ENCODE assay signal across 22 cellular contexts in the genomic region with DNA sequence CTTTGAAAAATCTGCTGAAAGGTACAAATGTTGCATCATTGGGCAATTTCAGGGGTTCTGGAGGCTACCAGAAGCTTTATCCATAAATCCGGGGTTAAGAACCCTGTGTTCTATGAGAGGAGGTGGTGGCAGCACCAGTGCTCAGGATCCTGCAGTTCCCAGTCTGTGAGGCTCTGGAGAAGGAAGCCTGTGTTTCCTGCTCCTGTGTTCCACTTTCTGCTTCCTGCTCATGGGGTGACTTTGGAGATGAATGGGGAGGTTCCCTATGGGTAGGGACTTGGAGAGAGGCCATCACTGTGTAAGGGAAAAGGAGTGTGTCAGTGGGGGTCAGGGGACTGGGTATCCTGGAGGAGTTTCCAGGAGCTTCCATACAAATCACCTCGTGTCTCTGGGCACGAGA. TPM values are rescaled to one million over a fixed set of nuclear protein-coding genes. Genes with fewer than 3 reads are reported as not detected.
"Had no signal": no experiment of that assay in that cellular context is flagged by ENCODE, and none has a peak within 500 bp of the region (broad histone marks: within the 10 kb centered on the region; RNA-seq: fewer than 3 reads in every experiment).

No MANE protein-coding gene starts in this region.

- H3K4me1 Mint-ChIP-seq: activated CD4-positive, alpha-beta T cell treated with anti-CD3 and anti-CD28 coated beads, Interleukin-2, amount 10 ng/mL, durations not matched to agents 7 days and 5 days had no signal

- H3K4me3 ChIP-seq: cardiac muscle cell, dorsolateral prefrontal cortex, left lung had no signal

- H3K27ac ChIP-seq: cardiac muscle cell, foreskin keratinocyte, left lung had no signal

- H3K4me3 Mint-ChIP-seq: activated CD4-positive, alpha-beta T cell treated with anti-CD3 and anti-CD28 coated beads, Interleukin-2, amount 10 ng/mL, durations not matched to agents 7 days and 5 days; endodermal cell; naive thymus-derived CD4-positive, alpha-beta T cell; T-helper 1 cell treated with Interleukin-12 subunit alpha and Interleukin-12 subunit beta and Interleukin-4 antibody, amounts not matched to agents 30 μg/mL and 1 μg/mL, for 36 hours had no signal

- H3K36me3 ChIP-seq: cardiac muscle cell, left lung, tibial nerve had no signal

- FAIRE-seq: keratinocyte had no signal

- H3K9me3 ChIP-seq: left lung, tibial nerve had no signal

- H3K27ac Mint-ChIP-seq: activated CD4-positive, alpha-beta T cell treated with anti-CD3 and anti-CD28 coated beads, Interleukin-2, amount 10 ng/mL, durations not matched to agents 7 days and 5 days; endodermal cell; naive thymus-derived CD4-positive, alpha-beta T cell; T-helper 1 cell treated with Interleukin-12 subunit alpha and Interleukin-12 subunit beta and Interleukin-4 antibody, amounts not matched to agents 30 μg/mL and 1 μg/mL, for 36 hours had no signal

- H3K4me1 ChIP-seq: foreskin keratinocyte, left lung had no signal

- DNase-seq: activated CD4-positive, alpha-beta T cell treated with anti-CD3 and anti-CD28 coated beads, Interleukin-2, amount 10 ng/mL, durations not matched to agents 7 days and 5 days; activated CD8-positive, alpha-beta memory T cell treated with anti-CD3 and anti-CD28 coated beads, Interleukin-2, amount 50 U/mL, for 4 hours; activated effector memory CD4-positive, alpha-beta T cell treated with anti-CD3 and anti-CD28 coated beads, Interleukin-2, amount 50 U/mL, for 16 hours; activated naive CD4-positive, alpha-beta T cell treated with anti-CD3 and anti-CD28 coated beads, Interleukin-2, amount 50 U/mL, for 16 hours; activated T-cell treated with anti-CD3 and anti-CD28 coated beads, Interleukin-2, amount 50 U/mL, for 48 hours; dorsolateral prefrontal cortex; endodermal cell; foreskin keratinocyte; glutamatergic neuron; left lung; mammary epithelial cell; naive thymus-derived CD4-positive, alpha-beta T cell; stimulated activated CD8-positive, alpha-beta memory T cell treated with anti-CD3 and anti-CD28 coated beads, Interleukin-4, amount 100 ng/mL, for 48 hours; stimulated activated naive CD4-positive, alpha-beta T cell treated with Interleukin-2 at 50 U/mL for 16 hours had no signal

- ATAC-seq: foreskin keratinocyte; left lung; naive thymus-derived CD4-positive, alpha-beta T cell had no signal

- H3K36me3 Mint-ChIP-seq: naive thymus-derived CD4-positive, alpha-beta T cell had no signal

- H3K9me3 Mint-ChIP-seq: activated CD4-positive, alpha-beta T cell treated with anti-CD3 and anti-CD28 coated beads, Interleukin-2, amount 10 ng/mL, durations not matched to agents 7 days and 5 days; endodermal cell; T-helper 1 cell treated with Interleukin-12 subunit alpha and Interleukin-12 subunit beta and Interleukin-4 antibody, amounts not matched to agents 30 μg/mL and 1 μg/mL, for 36 hours had no signal

RNA-seq across cellular contexts. Expression of gene CDX1, which starts 2.3 kb away (rescaled TPM):
- total RNA-seq: activated CD4-positive, alpha-beta T cell treated with anti-CD3 and anti-CD28 coated beads, Interleukin-2, amount 10 ng/mL, durations not matched to agents 7 days and 5 days; cardiac muscle cell; endodermal cell; epithelial cell of proximal tubule; foreskin keratinocyte; mammary epithelial cell; naive thymus-derived CD4-positive, alpha-beta T cell; renal cortical epithelial cell; subcutaneous adipose tissue had no signal
- polyA plus RNA-seq: foreskin keratinocyte; keratinocyte; mammary epithelial cell; naive thymus-derived CD4-positive, alpha-beta T cell had no signal

RNA-seq across cellular contexts. Expression of gene PDGFRB, which starts 13.2 kb away (rescaled TPM):
- total RNA-seq: foreskin keratinocyte had no signal
- polyA plus RNA-seq: foreskin keratinocyte had no signal

RNA-seq across cellular contexts. Expression of gene SLC6A7, which starts 21.0 kb away (rescaled TPM):
- total RNA-seq: activated CD4-positive, alpha-beta T cell treated with anti-CD3 and anti-CD28 coated beads, Interleukin-2, amount 10 ng/mL, durations not matched to agents 7 days and 5 days; cardiac muscle cell; endodermal cell; epithelial cell of proximal tubule; fibroblast of lung; foreskin keratinocyte; left lung; mammary epithelial cell; naive thymus-derived CD4-positive, alpha-beta T cell; renal cortical epithelial cell; tibial nerve had no signal
- polyA plus RNA-seq: cardiac muscle cell; foreskin keratinocyte; keratinocyte; mammary epithelial cell; naive thymus-derived CD4-positive, alpha-beta T cell had no signal
